4 cellular contexts compared by ENCODE assay signal in genomic region chr2:95242084-95242483, GRCh38.
TF ChIP-seq lines count a peak whose summit lies in the region.

No MANE protein-coding gene starts in this region.

TF ChIP-seq in HCT116, 20 proteins besides CTCF, POLR2A, EP300 and RAD21:
- peak; percentile 60; the same call in 1 of the 2 replicates for TF ChIP-seq CBX3 (IDR thresholded peaks at IDR 0.05; ENCODE audit: low read depth)

TF ChIP-seq in WTC11, 78 proteins besides CTCF, POLR2A, EP300 and RAD21:
- peak; percentile 87 for TF ChIP-seq ZNF317 (CRISPR knock-in tag; IDR thresholded peaks at IDR 0.05; ENCODE audit: borderline replicate concordance, low read depth)
TF ChIP-seq in WTC11: peak in this region for 1; not testable (repeated sequence) for 77.

TF ChIP-seq in K562, 482 proteins besides CTCF, POLR2A, EP300 and RAD21:
- TF ChIP-seq TRIM28 (IDR thresholded peaks at IDR 0.05): peak; percentile 47; the same call in 1 of the 2 replicates
TF ChIP-seq in K562: peak in this region for 1; not testable (repeated sequence) for 481.

TF ChIP-seq in HepG2, 621 proteins besides CTCF, POLR2A, EP300 and RAD21:
- peak; percentile 97 for TF ChIP-seq ZNF317 (CRISPR knock-in tag; IDR thresholded peaks at IDR 0.05)
